ENCODE assay signal across 1 cellular context in the genomic region with DNA sequence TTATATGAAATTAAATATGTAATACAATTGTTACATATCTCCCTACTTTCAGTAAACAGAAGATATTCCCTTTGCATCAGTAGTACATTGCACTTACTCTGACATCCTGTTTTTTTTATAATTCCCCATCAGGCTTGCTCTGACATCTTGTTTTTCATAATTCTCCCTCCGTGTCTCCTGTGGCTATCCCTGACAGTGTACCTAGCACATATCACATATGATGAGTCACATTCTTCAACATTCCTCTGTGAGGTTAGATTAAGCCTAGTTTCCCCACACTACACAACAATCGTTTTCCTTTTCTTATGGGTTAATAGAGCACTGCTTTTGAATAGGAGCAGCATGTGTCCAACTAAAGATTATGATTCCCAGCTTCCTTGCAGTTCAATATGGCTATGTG.
TF ChIP-seq lines count a peak whose summit lies in the region.

No MANE protein-coding gene starts in this region.

TF ChIP-seq in K562, 482 proteins besides CTCF, POLR2A, EP300 and RAD21:
- TF ChIP-seq, protein P1, sequence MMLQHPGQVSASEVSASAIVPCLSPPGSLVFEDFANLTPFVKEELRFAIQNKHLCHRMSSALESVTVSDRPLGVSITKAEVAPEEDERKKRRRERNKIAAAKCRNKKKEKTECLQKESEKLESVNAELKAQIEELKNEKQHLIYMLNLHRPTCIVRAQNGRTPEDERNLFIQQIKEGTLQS (IDR thresholded peaks at IDR 0.05): 0 out of 2 replicates have a peak, but pooled peaks have one; percentile 10
- TF ChIP-seq, protein P1 (CRISPR knock-in tag; conservative IDR thresholded peaks at IDR 0.05): no peak
- TF ChIP-seq THRAP3 (IDR thresholded peaks at IDR 0.05; ENCODE audit: borderline replicate concordance): no peak
- TF ChIP-seq ZBED1 (IDR thresholded peaks at IDR 0.05): no peak
- TF ChIP-seq, protein P2, sequence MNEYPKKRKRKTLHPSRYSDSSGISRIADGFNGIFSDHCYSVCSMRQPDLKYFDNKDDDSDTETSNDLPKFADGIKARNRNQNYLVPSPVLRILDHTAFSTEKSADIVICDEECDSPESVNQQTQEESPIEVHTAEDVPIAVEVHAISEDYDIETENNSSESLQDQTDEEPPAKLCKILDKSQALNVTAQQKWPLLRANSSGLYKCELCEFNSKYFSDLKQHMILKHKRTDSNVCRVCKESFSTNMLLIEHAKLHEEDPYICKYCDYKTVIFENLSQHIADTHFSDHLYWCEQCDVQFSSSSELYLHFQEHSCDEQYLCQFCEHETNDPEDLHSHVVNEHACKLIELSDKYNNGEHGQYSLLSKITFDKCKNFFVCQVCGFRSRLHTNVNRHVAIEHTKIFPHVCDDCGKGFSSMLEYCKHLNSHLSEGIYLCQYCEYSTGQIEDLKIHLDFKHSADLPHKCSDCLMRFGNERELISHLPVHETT (CRISPR knock-in tag; conservative IDR thresholded peaks at IDR 0.05 in 1 of 2, IDR thresholded peaks at IDR 0.05 in 1 of 2): no peak
TF ChIP-seq in K562: peak in this region for 1.
